In genomic region chr14:72948481-72949138, GRCh38 we compare ENCODE assay signal across 8 cellular contexts. TPM values are rescaled to one million over a fixed set of nuclear protein-coding genes. Genes with fewer than 3 reads are reported as not detected.
DNase-seq lines count a peak whose midpoint lies in the region; ATAC-seq and TF ChIP-seq lines count a peak whose summit lies in the region.

No MANE protein-coding gene starts in this region.

- H3K27ac ChIP-seq in caudate nucleus (ENCODE audit: low read depth, low read length), result no peak overlapping the region

- peak; percentile 83 for ATAC-seq in left lobe of liver
- no peak for ATAC-seq in GM19455 (IDR thresholded peaks at IDR 0.05; ENCODE audit: unreplicated experiment)
- no peak for ATAC-seq in GM21528 (IDR thresholded peaks at IDR 0.05; ENCODE audit: low FRiP score, unreplicated experiment)

- H3K4me3 ChIP-seq in GM12865 (ENCODE audit: low read depth, low read length), result no peak overlapping the region

- DNase-seq in GM12865 (ENCODE audit: low read depth) (peak; percentile 70), NCI-H1092 (lab: John Stamatoyannopoulos, UW) (peak; percentile 7), caudate nucleus (lab: John Stamatoyannopoulos, UW) (peak in 39 of 61 donors; percentile 1 to 79 (median 23)), left lobe of liver (ENCODE audit: low spot score) (peak; percentile 59)
- peak; percentile 14 to 44 (median 25) for DNase-seq in activated CD4-positive, CD25-positive, alpha-beta regulatory T cell (lab: John Stamatoyannopoulos, UW)
- DNase-seq in stimulated activated CD4-positive, alpha-beta T cell treated with anti-CD3 and anti-CD28 coated beads, Interleukin-4, amount 100 ng/mL, for 48 hours (ENCODE audit: low read depth in 2 of 2), result peak; percentile 41 to 64

- peak; percentile 91 for TF ChIP-seq CTCF in GM12865 (IDR thresholded peaks at IDR 0.05; ENCODE audit: insufficient read depth, low read depth, low read length, missing control alignments)

RNA-seq across cellular contexts. Expression of gene DCAF4, which starts 22.3 kb away (rescaled TPM):
- total RNA-seq in left lobe of liver, result 6.4 TPM

RNA-seq across cellular contexts. Expression of gene DPF3, which starts 54.7 kb away (rescaled TPM):
- 5.2 TPM for total RNA-seq in left lobe of liver

Comparison
In these comparisons a context has a peak if more than half of its experiments do, and no peak if none do; other contexts are left out.
1. DNase-seq: peak in every context shown above with its lines; median percentile 70 in GM12865; 59 in left lobe of liver; 52 in stimulated activated CD4-positive, alpha-beta T cell treated with anti-CD3 and anti-CD28 coated beads, Interleukin-4, amount 100 ng/mL, for 48 hours; 25 in activated CD4-positive, CD25-positive, alpha-beta regulatory T cell; 23 in caudate nucleus; 7 in NCI-H1092.